ENCODE assay signal across 3 cellular contexts in genomic region chr10:122779924-122780323, GRCh38.
TF ChIP-seq lines count a peak whose summit lies in the region.

No MANE protein-coding gene starts in this region.

TF ChIP-seq in SK-N-SH treated with all-trans-retinoic acid at 6 μM for 48 hours, 23 proteins besides CTCF, POLR2A, EP300 and RAD21:
- TF ChIP-seq CREB5 (CRISPR knock-in tag; IDR thresholded peaks at IDR 0.05; ENCODE audit: low read depth) (no peak), CSDC2 (CRISPR knock-in tag; IDR thresholded peaks at IDR 0.05) (no peak), ZNF565 (CRISPR knock-in tag; conservative IDR thresholded peaks at IDR 0.05; ENCODE audit: low read depth) (no peak), ISL1 (CRISPR knock-in tag; IDR thresholded peaks at IDR 0.05) (no peak), ZFP30 (CRISPR knock-in tag; IDR thresholded peaks at IDR 0.05) (no peak), BACH2 (CRISPR knock-in tag; IDR thresholded peaks at IDR 0.05; ENCODE audit: borderline replicate concordance) (no peak), SNAI2 (CRISPR knock-in tag; IDR thresholded peaks at IDR 0.05) (no peak), ZNF8 (CRISPR knock-in tag; IDR thresholded peaks at IDR 0.05) (no peak), OSR1 (CRISPR knock-in tag; IDR thresholded peaks at IDR 0.05) (no peak)
- TF ChIP-seq, protein P1, sequence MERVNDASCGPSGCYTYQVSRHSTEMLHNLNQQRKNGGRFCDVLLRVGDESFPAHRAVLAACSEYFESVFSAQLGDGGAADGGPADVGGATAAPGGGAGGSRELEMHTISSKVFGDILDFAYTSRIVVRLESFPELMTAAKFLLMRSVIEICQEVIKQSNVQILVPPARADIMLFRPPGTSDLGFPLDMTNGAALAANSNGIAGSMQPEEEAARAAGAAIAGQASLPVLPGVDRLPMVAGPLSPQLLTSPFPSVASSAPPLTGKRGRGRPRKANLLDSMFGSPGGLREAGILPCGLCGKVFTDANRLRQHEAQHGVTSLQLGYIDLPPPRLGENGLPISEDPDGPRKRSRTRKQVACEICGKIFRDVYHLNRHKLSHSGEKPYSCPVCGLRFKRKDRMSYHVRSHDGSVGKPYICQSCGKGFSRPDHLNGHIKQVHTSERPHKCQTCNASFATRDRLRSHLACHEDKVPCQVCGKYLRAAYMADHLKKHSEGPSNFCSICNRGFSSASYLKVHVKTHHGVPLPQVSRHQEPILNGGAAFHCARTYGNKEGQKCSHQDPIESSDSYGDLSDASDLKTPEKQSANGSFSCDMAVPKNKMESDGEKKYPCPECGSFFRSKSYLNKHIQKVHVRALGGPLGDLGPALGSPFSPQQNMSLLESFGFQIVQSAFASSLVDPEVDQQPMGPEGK (CRISPR knock-in tag; IDR thresholded peaks at IDR 0.05; ENCODE audit: borderline replicate concordance), result no peak

TF ChIP-seq in SK-N-SH, 30 proteins besides CTCF, POLR2A, EP300 and RAD21:
- TF ChIP-seq CHD2 (IDR thresholded peaks at IDR 0.05; ENCODE audit: low read length, partially characterized antibody), result no peak

TF ChIP-seq in H1, 55 proteins besides CTCF, POLR2A, EP300 and RAD21:
- TF ChIP-seq CHD2 (IDR thresholded peaks at IDR 0.05; ENCODE audit: low read length) (no peak), CBX8 (IDR thresholded peaks at IDR 0.05; ENCODE audit: borderline replicate concordance, low read depth, low read length) (no peak), SP1 (IDR thresholded peaks at IDR 0.05; ENCODE audit: low read depth, low read length) (no peak), SIX5 (IDR thresholded peaks at IDR 0.05; ENCODE audit: low read depth, low read length) (no peak)
